In genomic region chr17:51372345-51373004, GRCh38 we compare ENCODE assay signal across 8 cellular contexts.
DNase-seq lines count a peak whose midpoint lies in the region; ATAC-seq and TF ChIP-seq lines count a peak whose summit lies in the region.

No MANE protein-coding gene starts in this region.

- intact Hi-C loops in left lung (cut with DNase I) = loop anchor here in 1 of 2 donors (10.0 kb wide), 1 partner anchor 732 kb away; no protein-coding TSS in a partner anchor
- intact Hi-C loops in activated T-helper 2 cell treated with anti-CD3 and anti-CD28 coated beads, Interferon-gamma antibody, Interleukin-2, Interleukin-4, amounts not matched to agents 10 μg/mL and 5 μg/mL and 100 μg/mL, durations not matched to agents 14 hours and 24 hours and 36 hours (cut with micrococcal nuclease) = loop anchor here (5.0 kb wide), 1 partner anchor 165 kb away; no protein-coding TSS in a partner anchor

- peak overlapping the region; percentile 57; the same call in 1 of the 2 replicates for H3K9ac ChIP-seq in BLaER1

- H3K9me3 ChIP-seq in BLaER1 = peaks cover 6% of the 10 kb centered on the region; the same call in 1 of the 2 replicates
- H3K9me3 ChIP-seq in left lung = no peaks in the 10 kb centered on the region

- H4K20me1 ChIP-seq in BLaER1 = no peaks in the 10 kb centered on the region

- DNase-seq in NCI-H82 (lab: John Stamatoyannopoulos, UW) (peak; percentile 80), brain microvascular endothelial cell (peak; percentile 65), left lung (peak in 1 of 2 donors; percentile 44), activated T-cell treated with anti-CD3 and anti-CD28 coated beads for 4 hours (no peak)
- DNase-seq in activated T-helper 2 cell treated with anti-CD3 and anti-CD28 coated beads, Interferon-gamma antibody, Interleukin-2, Interleukin-4, amounts not matched to agents 10 μg/mL and 5 μg/mL and 100 μg/mL, durations not matched to agents 14 hours and 24 hours and 36 hours (ENCODE audit: low spot score) = no peak

- H3K27me3 ChIP-seq in BLaER1 (no peaks in the 10 kb centered on the region), brain microvascular endothelial cell (replicated peaks) (no peaks in the 10 kb centered on the region), left lung (no peaks in the 10 kb centered on the region)

- in situ Hi-C loops in brain microvascular endothelial cell (cut with HindIII; ENCODE audit: low pct_ligation_motif_present, low sequenced_read_pairs) = no loop called here

- H3K36me3 Mint-ChIP-seq in activated T-helper 2 cell treated with anti-CD3 and anti-CD28 coated beads, Interferon-gamma antibody, Interleukin-2, Interleukin-4, amounts not matched to agents 10 μg/mL and 5 μg/mL and 100 μg/mL, durations not matched to agents 14 hours and 24 hours and 36 hours (ENCODE audit: low read depth) = no peaks in the 10 kb centered on the region

- H3K4me3 Mint-ChIP-seq in activated T-helper 2 cell treated with anti-CD3 and anti-CD28 coated beads, Interferon-gamma antibody, Interleukin-2, Interleukin-4, amounts not matched to agents 10 μg/mL and 5 μg/mL and 100 μg/mL, durations not matched to agents 14 hours and 24 hours and 36 hours (ENCODE audit: low read depth) = no peak overlapping the region

- TF ChIP-seq CTCF in brain microvascular endothelial cell (IDR thresholded peaks at IDR 0.05; ENCODE audit: low read depth, low read length, missing control alignments) (no peak), left lung (IDR thresholded peaks at IDR 0.05) (no peak)

- peak overlapping the region; percentile 84 for H3K4me2 ChIP-seq in BLaER1

- H3K4me1 ChIP-seq in BLaER1 (peaks cover 9% of the 10 kb centered on the region), left lung (peaks cover 0 to 5% of the 10 kb centered on the region in 2 donors)

- H3K27me3 Mint-ChIP-seq in activated T-helper 2 cell treated with anti-CD3 and anti-CD28 coated beads, Interferon-gamma antibody, Interleukin-2, Interleukin-4, amounts not matched to agents 10 μg/mL and 5 μg/mL and 100 μg/mL, durations not matched to agents 14 hours and 24 hours and 36 hours (ENCODE audit: low read depth) = peaks cover 5% of the 10 kb centered on the region

- H3K4me3 ChIP-seq in BLaER1 (peak overlapping the region; percentile 65), brain microvascular endothelial cell (ENCODE audit: low read depth, low read length) (peak overlapping the region; percentile 20), left lung (no peak overlapping the region)

- H3K27ac ChIP-seq in BLaER1 (peak overlapping the region; percentile 74), brain microvascular endothelial cell (no peak overlapping the region), left lung (no peak overlapping the region)

- no peaks in the 10 kb centered on the region for H3K4me1 Mint-ChIP-seq in activated T-helper 2 cell treated with anti-CD3 and anti-CD28 coated beads, Interferon-gamma antibody, Interleukin-2, Interleukin-4, amounts not matched to agents 10 μg/mL and 5 μg/mL and 100 μg/mL, durations not matched to agents 14 hours and 24 hours and 36 hours (ENCODE audit: low read depth)

- H3K27ac Mint-ChIP-seq in activated T-helper 2 cell treated with anti-CD3 and anti-CD28 coated beads, Interferon-gamma antibody, Interleukin-2, Interleukin-4, amounts not matched to agents 10 μg/mL and 5 μg/mL and 100 μg/mL, durations not matched to agents 14 hours and 24 hours and 36 hours = no peak overlapping the region

- no peaks in the 10 kb centered on the region for H3K36me3 ChIP-seq in BLaER1
- no peaks in the 10 kb centered on the region for H3K36me3 ChIP-seq in brain microvascular endothelial cell (replicated peaks)
- H3K36me3 ChIP-seq in left lung = no peaks in the 10 kb centered on the region

- no peaks in the 10 kb centered on the region for H3K9me3 Mint-ChIP-seq in activated T-helper 2 cell treated with anti-CD3 and anti-CD28 coated beads, Interferon-gamma antibody, Interleukin-2, Interleukin-4, amounts not matched to agents 10 μg/mL and 5 μg/mL and 100 μg/mL, durations not matched to agents 14 hours and 24 hours and 36 hours

- ATAC-seq in GM18508 (IDR thresholded peaks at IDR 0.05; ENCODE audit: insufficient read depth, unreplicated experiment) = peak; percentile 70
- ATAC-seq in HG03097 (IDR thresholded peaks at IDR 0.05; ENCODE audit: low FRiP score, unreplicated experiment) = peak; percentile 96
- peak; percentile 80 for ATAC-seq in left lung

Comparison
In these comparisons a context has a peak if more than half of its experiments do, and no peak if none do; other contexts are left out.
1. H3K4me3 ChIP-seq: peak in BLaER1 (single experiment) and brain microvascular endothelial cell (single experiment); none in left lung (0 of 2).
2. DNase-seq: peak in NCI-H82 (single experiment) and brain microvascular endothelial cell (single experiment); none in activated T-cell treated with anti-CD3 and anti-CD28 coated beads for 4 hours (single experiment) and activated T-helper 2 cell treated with anti-CD3 and anti-CD28 coated beads, Interferon-gamma antibody, Interleukin-2, Interleukin-4, amounts not matched to agents 10 μg/mL and 5 μg/mL and 100 μg/mL, durations not matched to agents 14 hours and 24 hours and 36 hours (single experiment).
3. Peak in every context shown above with its lines, with median percentiles within 50 percentile points of each other: ATAC-seq.